ENCODE assay signal across 1 cellular context in the genomic region with DNA sequence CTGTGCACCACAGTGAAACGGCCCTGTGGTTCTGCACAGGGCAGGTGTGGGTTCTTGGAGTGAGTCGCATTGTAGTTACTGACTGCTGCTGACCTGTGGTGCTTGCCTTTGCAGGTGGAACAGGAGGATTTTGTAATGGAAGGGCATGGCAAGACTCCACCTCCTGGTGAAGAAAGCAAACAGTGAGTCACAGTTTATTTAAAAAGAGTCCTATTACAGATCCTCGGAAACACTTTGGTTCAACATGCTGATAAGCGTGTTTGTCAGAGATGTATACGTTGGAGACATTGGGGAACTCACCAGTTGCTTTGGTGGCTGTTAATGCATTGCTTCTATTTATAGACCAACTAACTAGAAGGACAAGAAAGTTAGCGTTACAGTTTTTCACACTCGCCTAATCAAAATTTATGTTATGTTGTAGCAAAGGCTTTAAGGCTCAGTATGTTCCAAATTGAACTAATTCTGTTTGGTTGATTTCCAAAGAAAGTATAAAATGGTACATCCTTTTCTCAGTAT.
TF ChIP-seq lines count a peak whose summit lies in the region.

No MANE protein-coding gene starts in this region.

TF ChIP-seq in K562, 482 proteins besides CTCF, POLR2A, EP300 and RAD21 (continued from another document):
- TF ChIP-seq, protein P1, sequence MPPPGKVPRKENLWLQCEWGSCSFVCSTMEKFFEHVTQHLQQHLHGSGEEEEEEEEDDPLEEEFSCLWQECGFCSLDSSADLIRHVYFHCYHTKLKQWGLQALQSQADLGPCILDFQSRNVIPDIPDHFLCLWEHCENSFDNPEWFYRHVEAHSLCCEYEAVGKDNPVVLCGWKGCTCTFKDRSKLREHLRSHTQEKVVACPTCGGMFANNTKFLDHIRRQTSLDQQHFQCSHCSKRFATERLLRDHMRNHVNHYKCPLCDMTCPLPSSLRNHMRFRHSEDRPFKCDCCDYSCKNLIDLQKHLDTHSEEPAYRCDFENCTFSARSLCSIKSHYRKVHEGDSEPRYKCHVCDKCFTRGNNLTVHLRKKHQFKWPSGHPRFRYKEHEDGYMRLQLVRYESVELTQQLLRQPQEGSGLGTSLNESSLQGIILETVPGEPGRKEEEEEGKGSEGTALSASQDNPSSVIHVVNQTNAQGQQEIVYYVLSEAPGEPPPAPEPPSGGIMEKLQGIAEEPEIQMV (tag; conservative IDR thresholded peaks at IDR 0.05; ENCODE audit: low read depth) = no peak
- TF ChIP-seq PPARD (CRISPR knock-in tag; IDR thresholded peaks at IDR 0.05) = no peak
- TF ChIP-seq EHMT2 (IDR thresholded peaks at IDR 0.05) = peak; percentile 70; the same call in 1 of the 2 replicates
- no peak for TF ChIP-seq CEBPG (CRISPR knock-in tag; IDR thresholded peaks at IDR 0.05)
- TF ChIP-seq CEBPG (tag; conservative IDR thresholded peaks at IDR 0.05 in 1 of 2, IDR thresholded peaks at IDR 0.05 in 1 of 2) = 0 out of 4 replicates have a peak, but pooled peaks of 1 of the 2 experiments have one; percentile 31
- no peak for TF ChIP-seq POLR2H (tag; IDR thresholded peaks at IDR 0.05; ENCODE audit: low read depth)
- no peak for TF ChIP-seq NRF1 (conservative IDR thresholded peaks at IDR 0.05 in 1 of 2, IDR thresholded peaks at IDR 0.05 in 1 of 2)
- no peak for TF ChIP-seq RBM22 (IDR thresholded peaks at IDR 0.05; ENCODE audit: low read depth, low read length, poor library complexity, severe bottlenecking)
- TF ChIP-seq RUNX1 (IDR thresholded peaks at IDR 0.05; ENCODE audit: low read depth) = no peak
- no peak for TF ChIP-seq ZFPM2 (CRISPR knock-in tag; IDR thresholded peaks at IDR 0.05)
- TF ChIP-seq, protein P2, sequence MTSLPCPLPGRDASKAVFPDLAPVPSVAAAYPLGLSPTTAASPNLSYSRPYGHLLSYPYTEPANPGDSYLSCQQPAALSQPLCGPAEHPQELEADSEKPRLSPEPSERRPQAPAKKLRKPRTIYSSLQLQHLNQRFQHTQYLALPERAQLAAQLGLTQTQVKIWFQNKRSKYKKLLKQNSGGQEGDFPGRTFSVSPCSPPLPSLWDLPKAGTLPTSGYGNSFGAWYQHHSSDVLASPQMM (CRISPR knock-in tag; IDR thresholded peaks at IDR 0.05) = no peak
- TF ChIP-seq RNF2 (IDR thresholded peaks at IDR 0.05) = peak; percentile 41; the same call in 1 of the 2 replicates
- TF ChIP-seq, protein P3, sequence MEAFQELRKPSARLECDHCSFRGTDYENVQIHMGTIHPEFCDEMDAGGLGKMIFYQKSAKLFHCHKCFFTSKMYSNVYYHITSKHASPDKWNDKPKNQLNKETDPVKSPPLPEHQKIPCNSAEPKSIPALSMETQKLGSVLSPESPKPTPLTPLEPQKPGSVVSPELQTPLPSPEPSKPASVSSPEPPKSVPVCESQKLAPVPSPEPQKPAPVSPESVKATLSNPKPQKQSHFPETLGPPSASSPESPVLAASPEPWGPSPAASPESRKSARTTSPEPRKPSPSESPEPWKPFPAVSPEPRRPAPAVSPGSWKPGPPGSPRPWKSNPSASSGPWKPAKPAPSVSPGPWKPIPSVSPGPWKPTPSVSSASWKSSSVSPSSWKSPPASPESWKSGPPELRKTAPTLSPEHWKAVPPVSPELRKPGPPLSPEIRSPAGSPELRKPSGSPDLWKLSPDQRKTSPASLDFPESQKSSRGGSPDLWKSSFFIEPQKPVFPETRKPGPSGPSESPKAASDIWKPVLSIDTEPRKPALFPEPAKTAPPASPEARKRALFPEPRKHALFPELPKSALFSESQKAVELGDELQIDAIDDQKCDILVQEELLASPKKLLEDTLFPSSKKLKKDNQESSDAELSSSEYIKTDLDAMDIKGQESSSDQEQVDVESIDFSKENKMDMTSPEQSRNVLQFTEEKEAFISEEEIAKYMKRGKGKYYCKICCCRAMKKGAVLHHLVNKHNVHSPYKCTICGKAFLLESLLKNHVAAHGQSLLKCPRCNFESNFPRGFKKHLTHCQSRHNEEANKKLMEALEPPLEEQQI (IDR thresholded peaks at IDR 0.05) = 0 out of 2 replicates have a peak, but pooled peaks have one; percentile 39
- TF ChIP-seq, protein P4, sequence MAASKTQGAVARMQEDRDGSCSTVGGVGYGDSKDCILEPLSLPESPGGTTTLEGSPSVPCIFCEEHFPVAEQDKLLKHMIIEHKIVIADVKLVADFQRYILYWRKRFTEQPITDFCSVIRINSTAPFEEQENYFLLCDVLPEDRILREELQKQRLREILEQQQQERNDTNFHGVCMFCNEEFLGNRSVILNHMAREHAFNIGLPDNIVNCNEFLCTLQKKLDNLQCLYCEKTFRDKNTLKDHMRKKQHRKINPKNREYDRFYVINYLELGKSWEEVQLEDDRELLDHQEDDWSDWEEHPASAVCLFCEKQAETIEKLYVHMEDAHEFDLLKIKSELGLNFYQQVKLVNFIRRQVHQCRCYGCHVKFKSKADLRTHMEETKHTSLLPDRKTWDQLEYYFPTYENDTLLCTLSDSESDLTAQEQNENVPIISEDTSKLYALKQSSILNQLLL (CRISPR knock-in tag; IDR thresholded peaks at IDR 0.05; ENCODE audit: borderline replicate concordance) = no peak
- no peak for TF ChIP-seq E2F3 (CRISPR knock-in tag; IDR thresholded peaks at IDR 0.05)
- TF ChIP-seq NONO (IDR thresholded peaks at IDR 0.05; ENCODE audit: low read depth in 2 of 2, low read length in 1 of 2) = no peak
- TF ChIP-seq TBP (optimal IDR thresholded peaks at IDR 0.05; ENCODE audit: low read depth, low read length) = peak; percentile 53
- TF ChIP-seq RBBP5 (IDR thresholded peaks at IDR 0.05; ENCODE audit: borderline replicate concordance, insufficient read depth, low read length, poor library complexity, severe bottlenecking) = no peak
- TF ChIP-seq SOX6 (IDR thresholded peaks at IDR 0.05) = peak; percentile 58
- TF ChIP-seq FOXK2 (conservative IDR thresholded peaks at IDR 0.05 in 1 of 2, IDR thresholded peaks at IDR 0.05 in 1 of 2; ENCODE audit: low read depth in 2 of 2) = peak; percentile 38 to 50; a peak in 3 of 4 replicates
- peak in 1 of 2 experiments; percentile 77; a peak in 2 of 4 replicates for TF ChIP-seq TBL1XR1 (IDR thresholded peaks at IDR 0.05; ENCODE audit: low read length in 2 of 2)
- 0 out of 2 replicates have a peak, but pooled peaks have one; percentile 40 for TF ChIP-seq POLR2AphosphoS5 (IDR thresholded peaks at IDR 0.05; ENCODE audit: control insufficient read depth, insufficient read depth, low read depth, low read length)
- no peak for TF ChIP-seq ZNF3 (CRISPR knock-in tag; IDR thresholded peaks at IDR 0.05)
- TF ChIP-seq CC2D1A (IDR thresholded peaks at IDR 0.05) = peak; percentile 38; the same call in 1 of the 2 replicates
- TF ChIP-seq, protein P5, sequence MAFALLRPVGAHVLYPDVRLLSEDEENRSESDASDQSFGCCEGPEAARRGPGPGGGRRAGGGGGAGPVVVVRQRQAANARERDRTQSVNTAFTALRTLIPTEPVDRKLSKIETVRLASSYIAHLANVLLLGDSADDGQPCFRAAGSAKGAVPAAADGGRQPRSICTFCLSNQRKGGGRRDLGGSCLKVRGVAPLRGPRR (CRISPR knock-in tag; IDR thresholded peaks at IDR 0.05) = no peak
- peak; percentile 54; the same call in 1 of the 2 replicates for TF ChIP-seq ADNP (tag; IDR thresholded peaks at IDR 0.05)
- peak in 1 of 2 experiments; percentile 59; a peak in 1 of 4 replicates for TF ChIP-seq ARNT (IDR thresholded peaks at IDR 0.05)
- TF ChIP-seq, protein P6, sequence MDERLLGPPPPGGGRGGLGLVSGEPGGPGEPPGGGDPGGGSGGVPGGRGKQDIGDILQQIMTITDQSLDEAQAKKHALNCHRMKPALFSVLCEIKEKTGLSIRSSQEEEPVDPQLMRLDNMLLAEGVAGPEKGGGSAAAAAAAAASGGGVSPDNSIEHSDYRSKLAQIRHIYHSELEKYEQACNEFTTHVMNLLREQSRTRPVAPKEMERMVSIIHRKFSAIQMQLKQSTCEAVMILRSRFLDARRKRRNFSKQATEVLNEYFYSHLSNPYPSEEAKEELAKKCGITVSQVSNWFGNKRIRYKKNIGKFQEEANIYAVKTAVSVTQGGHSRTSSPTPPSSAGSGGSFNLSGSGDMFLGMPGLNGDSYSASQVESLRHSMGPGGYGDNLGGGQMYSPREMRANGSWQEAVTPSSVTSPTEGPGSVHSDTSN (CRISPR knock-in tag; IDR thresholded peaks at IDR 0.05; ENCODE audit: low read depth) = no peak
- TF ChIP-seq, protein P6 (tag; conservative IDR thresholded peaks at IDR 0.05; ENCODE audit: low read depth) = no peak
